20 cellular contexts compared by ENCODE assay signal in the genomic region with DNA sequence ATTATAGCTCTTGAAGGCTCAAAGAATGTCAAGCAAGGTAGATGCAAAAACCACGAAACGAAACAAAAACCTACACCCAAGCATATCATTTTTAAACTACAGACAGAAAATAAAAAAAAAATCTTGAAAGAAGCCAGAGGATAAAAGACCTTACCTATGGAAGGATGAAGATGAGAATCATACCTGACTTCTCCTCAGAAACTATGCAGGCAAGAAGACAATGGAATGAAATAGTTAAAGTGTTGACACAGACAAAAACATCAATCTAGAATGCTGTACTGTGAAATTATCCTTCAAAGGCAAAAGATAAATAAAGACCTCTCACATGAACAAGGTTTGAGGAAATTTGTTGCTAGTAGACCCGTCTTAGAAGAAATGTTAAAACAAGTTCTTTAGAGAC.
DNase-seq lines count a peak whose midpoint lies in the region; FAIRE-seq and TF ChIP-seq lines count a peak whose summit lies in the region.
"Had no signal": no experiment of that assay in that cellular context is flagged by ENCODE, and none has a peak within 500 bp of the region (broad histone marks: within the 10 kb centered on the region; RNA-seq: fewer than 3 reads in every experiment).

No MANE protein-coding gene starts in this region.

- no peaks in the 10 kb centered on the region for H4K20me1 ChIP-seq in astrocyte (ENCODE audit: insufficient read depth, low read length)
- H4K20me1 ChIP-seq: BLaER1 had no signal

- H2AFZ ChIP-seq in astrocyte (ENCODE audit: low read depth, low read length) = no peak overlapping the region

- H3K4me2 ChIP-seq in astrocyte (ENCODE audit: low read length) = no peak overlapping the region
- H3K4me2 ChIP-seq: BLaER1 had no signal

- peaks cover 4% of the 10 kb centered on the region for H3K9me3 Mint-ChIP-seq in astrocyte (ENCODE audit: unreplicated experiment)

- no peak overlapping the region for H3K27ac Mint-ChIP-seq in astrocyte (ENCODE audit: unreplicated experiment)
- H3K27ac Mint-ChIP-seq: B cell; CD4-positive, CD25-positive, alpha-beta regulatory T cell; CD8-positive, alpha-beta T cell had no signal

- DNase-seq in ELR (ENCODE audit: low read depth) = peak; percentile 5
- no peak for DNase-seq in astrocyte (ENCODE audit: low read depth)
- DNase-seq in GM03348 (ENCODE audit: low spot score) = no peak
- no peak for DNase-seq in NCI-H2227 treated with DMSO at 0.1 percent for 48 hours (lab: John Stamatoyannopoulos, UW)
- DNase-seq in head of caudate nucleus = no peak
- DNase-seq: Caco-2; CD4-positive, CD25-positive, alpha-beta regulatory T cell; CD8-positive, alpha-beta T cell; DMS153; DND-41; GDM1; GOT3 had no signal

- H3K4me1 ChIP-seq in HEK293 (ENCODE audit: control insufficient read depth, insufficient read depth, low read length) = no peaks in the 10 kb centered on the region
- no peaks in the 10 kb centered on the region for H3K4me1 ChIP-seq in astrocyte (ENCODE audit: insufficient read depth, low read length)
- H3K4me1 ChIP-seq: BLaER1, Caco-2, HAP-1 had no signal

- H3K9me3 ChIP-seq in HEK293 (ENCODE audit: control insufficient read depth, insufficient read depth, low read depth, low read length) = no peaks in the 10 kb centered on the region
- H3K9me3 ChIP-seq in astrocyte (ENCODE audit: insufficient read depth, low read depth, low read length) = no peaks in the 10 kb centered on the region
- H3K9me3 ChIP-seq: BLaER1, Caco-2, HAP-1 had no signal

- H3K4me3 Mint-ChIP-seq in astrocyte (ENCODE audit: unreplicated experiment) = no peak overlapping the region
- H3K4me3 Mint-ChIP-seq: B cell; CD4-positive, CD25-positive, alpha-beta regulatory T cell; CD8-positive, alpha-beta T cell had no signal

- H3K4me3 ChIP-seq in HEK293 (ENCODE audit: low read depth, low read length) = no peak overlapping the region
- no peak overlapping the region for H3K4me3 ChIP-seq in astrocyte (ENCODE audit: insufficient read depth, low read depth, low read length)
- H3K4me3 ChIP-seq: BLaER1, HAP-1 had no signal

- no peaks in the 10 kb centered on the region for H3K27me3 Mint-ChIP-seq in astrocyte (ENCODE audit: low read depth, unreplicated experiment)
- H3K27me3 Mint-ChIP-seq: B cell; CD4-positive, CD25-positive, alpha-beta regulatory T cell had no signal

- no peak overlapping the region for H3K9ac ChIP-seq in astrocyte (ENCODE audit: low read length)
- H3K9ac ChIP-seq: BLaER1 had no signal

- H3K36me3 Mint-ChIP-seq in astrocyte (ENCODE audit: low read depth, unreplicated experiment) = no peaks in the 10 kb centered on the region
- H3K36me3 Mint-ChIP-seq: CD4-positive, CD25-positive, alpha-beta regulatory T cell; CD8-positive, alpha-beta T cell had no signal

- peak; percentile 23 for FAIRE-seq in astrocyte (lab: Jason Lieb, UNC)
- FAIRE-seq: GM12891, GM18507, H54 had no signal

- TF ChIP-seq CTCF in HEK293 (tag by site-specific recombination; IDR thresholded peaks at IDR 0.05) = no peak
- TF ChIP-seq CTCF in astrocyte (IDR thresholded peaks at IDR 0.05; ENCODE audit: insufficient read depth, low read depth, low read length) = no peak

- CTCF ChIA-PET in HEK293 (lab: Yijun Ruan, JAX) = no interaction called here

- H3K27ac ChIP-seq in HEK293 (ENCODE audit: extremely low read depth, low read depth, low read length) = no peak overlapping the region
- H3K27ac ChIP-seq in astrocyte (ENCODE audit: low read depth, low read length) = no peak overlapping the region
- H3K27ac ChIP-seq: BLaER1, C4-2B had no signal

- intact Hi-C loops in head of caudate nucleus (cut with DNase I) = no loop called here

- H3K79me2 ChIP-seq in astrocyte (ENCODE audit: insufficient read depth, low read length) = no peaks in the 10 kb centered on the region

- H3K36me3 ChIP-seq in HEK293 (ENCODE audit: control insufficient read depth in 2 of 2, insufficient read depth in 1 of 2, low read length in 2 of 2) = no peaks in the 10 kb centered on the region
- no peaks in the 10 kb centered on the region for H3K36me3 ChIP-seq in astrocyte (ENCODE audit: insufficient read depth, low read length)
- H3K36me3 ChIP-seq: BLaER1, HAP-1 had no signal

- peaks cover 4% of the 10 kb centered on the region for H3K4me1 Mint-ChIP-seq in astrocyte (ENCODE audit: low read depth, unreplicated experiment)
- H3K4me1 Mint-ChIP-seq: B cell; CD4-positive, CD25-positive, alpha-beta regulatory T cell had no signal

- POLR2A ChIA-PET in HEK293 (lab: Yijun Ruan, JAX) = no interaction called here

- H3K27me3 ChIP-seq in astrocyte (ENCODE audit: insufficient read depth, low read length) = no peaks in the 10 kb centered on the region
- H3K27me3 ChIP-seq: BLaER1 had no signal

TF ChIP-seq in HEK293, 187 proteins besides CTCF, POLR2A, EP300 and RAD21:
- TF ChIP-seq ZXDB (tag by site-specific recombination; IDR thresholded peaks at IDR 0.05) = no peak
- no peak for TF ChIP-seq ZEB2 (tag by site-specific recombination; IDR thresholded peaks at IDR 0.05)
- TF ChIP-seq TRIM28 (IDR thresholded peaks at IDR 0.05; ENCODE audit: borderline replicate concordance, low read length) = peak; percentile 37; the same call in 1 of the 2 replicates
